ENCODE assay signal across 20 cellular contexts in the genomic region with DNA sequence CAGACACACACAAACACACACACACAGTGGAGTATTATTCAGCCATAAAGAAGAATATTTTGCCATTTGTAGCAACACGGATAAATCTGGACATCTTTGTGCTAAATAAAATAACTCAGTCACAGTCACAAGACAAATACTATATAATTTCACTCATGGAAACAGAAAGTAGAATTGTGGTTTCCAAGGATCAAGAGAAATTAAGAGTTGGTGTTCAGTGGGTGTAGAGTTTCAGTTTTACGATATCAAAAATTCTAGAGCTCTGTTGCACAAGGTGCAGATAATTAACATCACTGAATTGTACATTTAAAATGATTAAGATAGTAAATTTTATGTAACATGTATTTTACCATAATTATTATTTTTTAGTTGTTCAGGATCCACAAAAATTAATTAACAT.
DNase-seq lines count a peak whose midpoint lies in the region; ATAC-seq and TF ChIP-seq lines count a peak whose summit lies in the region.
"Had no signal": no experiment of that assay in that cellular context is flagged by ENCODE, and none has a peak within 500 bp of the region (broad histone marks: within the 10 kb centered on the region; RNA-seq: fewer than 3 reads in every experiment).

No MANE protein-coding gene starts in this region.

- no peaks in the 10 kb centered on the region for H3K9me3 ChIP-seq in MM.1S (replicated peaks; ENCODE audit: insufficient read depth, low read length)
- H3K9me3 ChIP-seq in right cardiac atrium (ENCODE audit: control insufficient read depth, low read length), result no peaks in the 10 kb centered on the region
- H3K9me3 ChIP-seq: Caco-2 had no signal

- no peak overlapping the region for H3K4me3 Mint-ChIP-seq in mesothelial cell of epicardium
- H3K4me3 Mint-ChIP-seq: CD4-positive, alpha-beta T cell had no signal

- no peaks in the 10 kb centered on the region for H3K79me2 ChIP-seq in MM.1S (ENCODE audit: low read length)

- 86% methylated on average over 2 of the region's 2 CpGs for WGBS in right cardiac atrium

- H3K4me1 ChIP-seq in MM.1S (ENCODE audit: low read length) (no peaks in the 10 kb centered on the region), right cardiac atrium (ENCODE audit: control insufficient read depth, insufficient read depth, low read length) (no peaks in the 10 kb centered on the region)
- H3K4me1 ChIP-seq: Caco-2 had no signal

- H3K9me3 Mint-ChIP-seq in mesothelial cell of epicardium, result peaks cover 10% of the 10 kb centered on the region

- H3K4me2 ChIP-seq in MM.1S (ENCODE audit: low read depth, low read length), result no peak overlapping the region

- no peaks in the 10 kb centered on the region for H3F3A ChIP-seq in MM.1S (ENCODE audit: insufficient read depth, low read length)

- H4K20me1 ChIP-seq in MM.1S (ENCODE audit: insufficient read depth, low read length), result no peaks in the 10 kb centered on the region

- no peak overlapping the region for H3K9ac ChIP-seq in MM.1S (ENCODE audit: low read length)

- H3K4me1 Mint-ChIP-seq in mesothelial cell of epicardium, result peaks cover 3% of the 10 kb centered on the region

- no peaks in the 10 kb centered on the region for H3K36me3 ChIP-seq in MM.1S (replicated peaks; ENCODE audit: insufficient read depth, low read length)

- H3K36me3 Mint-ChIP-seq in mesothelial cell of epicardium, result no peaks in the 10 kb centered on the region

- intact Hi-C loops in right cardiac atrium (cut with DNase I), result no loop called here

- no peak overlapping the region for H3K27ac ChIP-seq in MM.1S (ENCODE audit: low read length)
- H3K27ac ChIP-seq in right cardiac atrium (ENCODE audit: low read length), result no peak overlapping the region
- H3K27ac ChIP-seq: SK-N-MC had no signal

- no peaks in the 10 kb centered on the region for H3K9me2 ChIP-seq in MM.1S (replicated peaks; ENCODE audit: insufficient read depth, low read length)

- DNase-seq in MM.1S (peak; percentile 22), nucleus accumbens (lab: John Stamatoyannopoulos, UW) (no peak), mesothelial cell of epicardium (ENCODE audit: low spot score in 2 of 2, unreplicated experiment in 2 of 2) (no peak), right cardiac atrium (no peak)
- DNase-seq: Caco-2; CD4-positive, alpha-beta T cell; DMS153; GF-D8; H7; NCI-H187; NCI-H2107; NCI-H510A; NCI-H774; SHP77 had no signal

- H3K27me3 ChIP-seq in MM.1S (replicated peaks; ENCODE audit: insufficient read depth, low read length) (no peaks in the 10 kb centered on the region), right cardiac atrium (ENCODE audit: control insufficient read depth, insufficient read depth) (no peaks in the 10 kb centered on the region)

- ATAC-seq in GM18502 (IDR thresholded peaks at IDR 0.05; ENCODE audit: poor library complexity, unreplicated experiment) (peak; percentile 72), GM21367 (IDR thresholded peaks at IDR 0.05; ENCODE audit: unreplicated experiment) (peak; percentile 71), HG02938 (IDR thresholded peaks at IDR 0.05; ENCODE audit: unreplicated experiment) (peak; percentile 58), GM19328 (IDR thresholded peaks at IDR 0.05; ENCODE audit: unreplicated experiment) (no peak), right cardiac atrium (no peak)
- ATAC-seq: K562 had no signal

- H3K27me3 Mint-ChIP-seq in mesothelial cell of epicardium (ENCODE audit: low read depth), result no peaks in the 10 kb centered on the region
- H3K27me3 Mint-ChIP-seq: CD4-positive, alpha-beta T cell had no signal

- no peak overlapping the region for H2AFZ ChIP-seq in MM.1S (ENCODE audit: low read length)

- H3K27ac Mint-ChIP-seq in mesothelial cell of epicardium, result no peak overlapping the region
- H3K27ac Mint-ChIP-seq: CD4-positive, alpha-beta T cell had no signal

- H3K4me3 ChIP-seq in MM.1S (ENCODE audit: low read length), result no peak overlapping the region
- H3K4me3 ChIP-seq in right cardiac atrium (ENCODE audit: low read length), result no peak overlapping the region
- H3K4me3 ChIP-seq: K562, SK-N-MC had no signal

- TF ChIP-seq CTCF in MM.1S (IDR thresholded peaks at IDR 0.05; ENCODE audit: low read length) (no peak), mesothelial cell of epicardium (IDR thresholded peaks at IDR 0.05; ENCODE audit: unreplicated experiment) (no peak)

Comparison
In these comparisons a context has a peak if more than half of its experiments do, and no peak if none do; other contexts are left out.
1. ATAC-seq: peak in GM18502 (single experiment), GM21367 (single experiment) and HG02938 (single experiment); none in GM19328 (single experiment) and right cardiac atrium (0 of 2).